8 cellular contexts compared by ENCODE assay signal in the genomic region with DNA sequence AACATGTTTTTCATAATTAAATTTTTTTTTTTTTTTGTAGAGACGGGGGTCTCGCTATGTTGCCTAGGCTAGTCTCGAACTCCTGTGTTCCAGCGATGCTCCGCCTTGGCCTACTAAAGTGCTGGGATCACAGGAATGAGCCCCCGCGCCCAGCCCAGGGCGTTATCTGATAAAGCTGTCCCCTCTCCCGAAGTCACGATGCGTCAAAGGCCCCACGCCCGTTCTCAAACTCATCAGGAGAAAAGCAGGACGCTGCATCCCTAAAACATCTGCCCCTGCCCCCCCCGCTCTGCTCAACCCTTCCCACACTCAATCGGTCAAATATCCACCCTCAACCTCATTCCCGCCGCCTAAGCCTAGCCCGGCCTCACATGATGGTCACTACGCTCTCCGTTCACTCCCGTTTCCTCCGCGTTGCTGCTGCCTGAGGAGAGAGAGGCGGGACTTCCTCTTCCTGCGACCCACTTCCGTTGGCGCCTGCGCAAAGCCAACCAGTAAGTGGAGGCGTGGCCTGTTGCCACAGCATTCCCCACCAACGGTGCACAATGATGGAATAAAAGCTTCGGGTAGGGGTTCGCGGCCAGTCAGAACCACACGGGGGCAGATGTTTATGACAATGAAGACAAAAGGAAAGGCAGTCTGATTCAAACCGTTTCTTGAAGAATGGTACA. TPM values are rescaled to one million over a fixed set of nuclear protein-coding genes. Genes with fewer than 3 reads are reported as not detected.
DNase-seq lines count a peak whose midpoint lies in the region; ATAC-seq, FAIRE-seq and TF ChIP-seq lines count a peak whose summit lies in the region.

Gene SNRPD2, minus strand, starts transcription at position 438 of the 671 bp plus-strand sequence. Its CDS starts 65 bp downstream, at position 373.

- peak within 1 kb of the TSS; percentile 96 for H3K27ac Mint-ChIP-seq in HFFc6
- H3K27ac Mint-ChIP-seq in activated naive CD8-positive, alpha-beta T cell treated with anti-CD3 and anti-CD28 coated beads, Interleukin-2, amount 50 U/mL, for 24 hours: peak within 1 kb of the TSS; percentile 100

- ATAC-seq in SK-N-SH treated with all-trans-retinoic acid at 6 μM for 48 hours (peak; percentile 70), Right ventricle myocardium superior (ENCODE audit: poor library complexity) (peak; percentile 92), pancreas (peak; percentile 78 to 89 (median 82))
- ATAC-seq in activated naive CD8-positive, alpha-beta T cell treated with anti-CD3 and anti-CD28 coated beads, Interleukin-2, amount 50 U/mL, for 24 hours: peak; percentile 35

- H3K9me3 ChIP-seq in pancreas: no peaks in the 10 kb centered on the region
- no peaks in the 10 kb centered on the region for H3K9me3 ChIP-seq in thyroid gland

- TF ChIP-seq POLR2A in thyroid gland (IDR thresholded peaks at IDR 0.05): peak; percentile 49 to 91

- H3K9me3 Mint-ChIP-seq in HFFc6: peaks cover 5% of the 10 kb centered on the region
- no peaks in the 10 kb centered on the region for H3K9me3 Mint-ChIP-seq in activated naive CD8-positive, alpha-beta T cell treated with anti-CD3 and anti-CD28 coated beads, Interleukin-2, amount 50 U/mL, for 24 hours

- peaks cover 13% of the 10 kb centered on the region for H3K36me3 Mint-ChIP-seq in HFFc6 (ENCODE audit: low read depth)
- H3K36me3 Mint-ChIP-seq in activated naive CD8-positive, alpha-beta T cell treated with anti-CD3 and anti-CD28 coated beads, Interleukin-2, amount 50 U/mL, for 24 hours (ENCODE audit: low read depth): peaks cover 53% of the 10 kb centered on the region

- peak within 1 kb of the TSS; percentile 99 for H3K4me3 Mint-ChIP-seq in HFFc6
- H3K4me3 Mint-ChIP-seq in activated naive CD8-positive, alpha-beta T cell treated with anti-CD3 and anti-CD28 coated beads, Interleukin-2, amount 50 U/mL, for 24 hours: peak within 1 kb of the TSS; percentile 99

- peak within 1 kb of the TSS; percentile 65 to 92 (median 70) for H3K4me3 ChIP-seq in pancreas
- peak within 1 kb of the TSS; percentile 73 to 80 (median 76) for H3K4me3 ChIP-seq in thyroid gland (replicated peaks in 1 of 3)

- no peak for TF ChIP-seq CTCF in GM10266 (IDR thresholded peaks at IDR 0.05; ENCODE audit: control insufficient read depth, insufficient read depth, low read depth, missing control alignments)
- peak; percentile 57 for TF ChIP-seq CTCF in HFFc6 (IDR thresholded peaks at IDR 0.05)
- TF ChIP-seq CTCF in pancreas (IDR thresholded peaks at IDR 0.05): no peak
- TF ChIP-seq CTCF in thyroid gland (IDR thresholded peaks at IDR 0.05): peak in 1 of 6 experiments; percentile 13

- H3K27me3 ChIP-seq in pancreas (no peaks in the 10 kb centered on the region), thyroid gland (no peaks in the 10 kb centered on the region)

- peaks cover 3% of the 10 kb centered on the region; the same call in 1 of the 2 replicates for H3K27me3 Mint-ChIP-seq in HFFc6 (ENCODE audit: insufficient read depth)
- H3K27me3 Mint-ChIP-seq in activated naive CD8-positive, alpha-beta T cell treated with anti-CD3 and anti-CD28 coated beads, Interleukin-2, amount 50 U/mL, for 24 hours: no peaks in the 10 kb centered on the region

- DNase-seq in GM10266 (ENCODE audit: extremely low spot score): peak; percentile 92
- peak; percentile 95 for DNase-seq in HFFc6
- peak; percentile 96 for DNase-seq in NAMALWA (ENCODE audit: low spot score)
- peak; percentile 95 for DNase-seq in activated naive CD8-positive, alpha-beta T cell treated with anti-CD3 and anti-CD28 coated beads, Interleukin-2, amount 50 U/mL, for 24 hours
- DNase-seq in Right ventricle myocardium superior: peak; percentile 95
- peak; percentile 91 to 97 (median 93) for DNase-seq in pancreas
- peak; percentile 91 to 94 for DNase-seq in thyroid gland

- H3K4me1 Mint-ChIP-seq in HFFc6 (ENCODE audit: low read depth): peaks cover 19% of the 10 kb centered on the region
- H3K4me1 Mint-ChIP-seq in activated naive CD8-positive, alpha-beta T cell treated with anti-CD3 and anti-CD28 coated beads, Interleukin-2, amount 50 U/mL, for 24 hours: peaks cover 46% of the 10 kb centered on the region

- FAIRE-seq in pancreas (lab: Jason Lieb, UNC): peak; percentile 74

- 1% methylated on average over 36 of the region's 36 CpGs for WGBS in pancreas, 2 donors
- WGBS in thyroid gland, 2 donors: 0 to 1% methylated on average over 36 of the region's 36 CpGs

- H3K4me1 ChIP-seq in pancreas: peaks cover 0 to 6% (median 0%) of the 10 kb centered on the region in 3 donors
- H3K4me1 ChIP-seq in thyroid gland: peaks cover 6 to 11% of the 10 kb centered on the region in 2 donors

- H3K27ac ChIP-seq in pancreas (peak within 1 kb of the TSS; percentile 81 to 94 (median 86)), thyroid gland (peak within 1 kb of the TSS; percentile 77 to 87 (median 83))

- intact Hi-C loops in Right ventricle myocardium superior (cut with DNase I): no loop called here
- intact Hi-C loops in pancreas (cut with DNase I): no loop called here
- intact Hi-C loops in thyroid gland (cut with DNase I): no loop called here

- peaks cover 0 to 24% (median 6%) of the 10 kb centered on the region in 3 donors for H3K36me3 ChIP-seq in pancreas
- peaks cover 16 to 17% of the 10 kb centered on the region in 2 donors for H3K36me3 ChIP-seq in thyroid gland

TF ChIP-seq in SK-N-SH treated with all-trans-retinoic acid at 6 μM for 48 hours, 23 proteins besides CTCF, POLR2A, EP300 and RAD21:
- TF ChIP-seq TSHZ2 (CRISPR knock-in tag; IDR thresholded peaks at IDR 0.05): peak; percentile 36; the same call in 1 of the 2 replicates
- no peak for TF ChIP-seq ZFP30 (CRISPR knock-in tag; IDR thresholded peaks at IDR 0.05)
- TF ChIP-seq CREB5 (CRISPR knock-in tag; IDR thresholded peaks at IDR 0.05; ENCODE audit: low read depth): no peak
- TF ChIP-seq, protein P1, sequence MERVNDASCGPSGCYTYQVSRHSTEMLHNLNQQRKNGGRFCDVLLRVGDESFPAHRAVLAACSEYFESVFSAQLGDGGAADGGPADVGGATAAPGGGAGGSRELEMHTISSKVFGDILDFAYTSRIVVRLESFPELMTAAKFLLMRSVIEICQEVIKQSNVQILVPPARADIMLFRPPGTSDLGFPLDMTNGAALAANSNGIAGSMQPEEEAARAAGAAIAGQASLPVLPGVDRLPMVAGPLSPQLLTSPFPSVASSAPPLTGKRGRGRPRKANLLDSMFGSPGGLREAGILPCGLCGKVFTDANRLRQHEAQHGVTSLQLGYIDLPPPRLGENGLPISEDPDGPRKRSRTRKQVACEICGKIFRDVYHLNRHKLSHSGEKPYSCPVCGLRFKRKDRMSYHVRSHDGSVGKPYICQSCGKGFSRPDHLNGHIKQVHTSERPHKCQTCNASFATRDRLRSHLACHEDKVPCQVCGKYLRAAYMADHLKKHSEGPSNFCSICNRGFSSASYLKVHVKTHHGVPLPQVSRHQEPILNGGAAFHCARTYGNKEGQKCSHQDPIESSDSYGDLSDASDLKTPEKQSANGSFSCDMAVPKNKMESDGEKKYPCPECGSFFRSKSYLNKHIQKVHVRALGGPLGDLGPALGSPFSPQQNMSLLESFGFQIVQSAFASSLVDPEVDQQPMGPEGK (CRISPR knock-in tag; IDR thresholded peaks at IDR 0.05; ENCODE audit: borderline replicate concordance): 0 out of 2 replicates have a peak, but pooled peaks have one; percentile 27
- no peak for TF ChIP-seq RARB (CRISPR knock-in tag; IDR thresholded peaks at IDR 0.05)

RNA-seq across cellular contexts. Expression of gene SNRPD2, which starts in this region (rescaled TPM):
- 100 to 1,000 TPM; 470 to 573 (median 517) TPM for total RNA-seq in HFFc6 (2021; fragmentation: NEBNext Ultra II Directional; extraction: Animal tissue kit (Norgen Biotek cat#: 25700))
- total RNA-seq in Right ventricle myocardium superior (251 TPM), pancreas (100 to 1,000 TPM in 5 of 6 donors, 10 to 100 TPM in 1; 77.6 to 141 (median 133) TPM), thyroid gland (100 to 1,000 TPM; 133 to 279 (median 192) TPM)
- 100 to 1,000 TPM; 125 to 183 TPM for polyA plus RNA-seq in pancreas

Comparison
In these comparisons a context has a peak if more than half of its experiments do, and no peak if none do; other contexts are left out.
1. Peak in every context shown above with its lines: DNase-seq, ATAC-seq, H3K4me3 ChIP-seq and H3K27ac ChIP-seq.
2. ATAC-seq: peak in every context shown above with its lines; median percentile 92 in Right ventricle myocardium superior; 82 in pancreas; 70 in SK-N-SH treated with all-trans-retinoic acid at 6 μM for 48 hours; 35 in activated naive CD8-positive, alpha-beta T cell treated with anti-CD3 and anti-CD28 coated beads, Interleukin-2, amount 50 U/mL, for 24 hours.